Comparison of ENCODE assay signal across 8 cellular contexts in the genomic region with DNA sequence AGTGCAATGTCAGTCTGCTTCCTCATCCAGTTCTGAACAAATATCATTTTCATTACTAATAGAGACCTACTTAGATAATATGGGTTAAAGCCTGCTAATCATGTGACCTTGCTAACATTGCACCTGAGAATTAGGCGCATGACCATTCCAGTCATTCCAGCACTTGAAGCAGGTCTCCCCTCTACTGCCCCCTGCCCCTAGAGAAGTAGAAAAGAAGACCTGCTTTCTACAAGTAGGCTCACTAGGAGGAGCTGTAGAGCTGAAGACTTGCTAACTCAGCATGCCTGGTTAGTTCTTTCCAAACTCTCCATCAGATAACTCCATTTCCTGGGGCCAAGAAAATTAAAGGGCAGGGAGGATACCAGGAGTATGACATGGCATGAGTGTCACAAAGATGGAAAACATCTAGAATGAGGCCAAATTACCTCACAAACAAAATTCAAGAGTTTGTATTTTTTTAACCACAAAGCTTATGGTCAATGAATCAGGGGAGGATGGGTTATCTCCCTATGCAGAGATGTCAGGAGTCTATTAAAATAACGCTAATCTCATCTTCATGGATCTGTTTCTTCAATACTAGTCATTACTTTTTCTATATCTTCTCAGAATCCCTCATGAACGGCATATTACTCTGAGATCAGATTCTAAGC. TPM values are rescaled to one million over a fixed set of nuclear protein-coding genes. Genes with fewer than 3 reads are reported as not detected.
DNase-seq lines count a peak whose midpoint lies in the region; ATAC-seq and TF ChIP-seq lines count a peak whose summit lies in the region.
"Not testable (repeated sequence)": the region's sequence is repeated elsewhere in the genome, so short reads cannot be mapped to it uniquely, and the experiment has no call there.

No MANE protein-coding gene starts in this region.

- POLR2A ChIA-PET in WTC11 (lab: Charles Lee) = not testable (repeated sequence)

- not testable (repeated sequence) for H3K36me3 Mint-ChIP-seq in WTC11

- H3K27ac ChIP-seq in C4-2B; OCI-LY1 (ENCODE audit: low read depth, low read length, poor library complexity, severe bottlenecking): not testable (repeated sequence)

- H3K4me2 ChIP-seq in OCI-LY1 (ENCODE audit: low read length) = not testable (repeated sequence)

- ATAC-seq in GM21360 (IDR thresholded peaks at IDR 0.05; ENCODE audit: unreplicated experiment) (peak; percentile 38), WTC11 (peak; percentile 98)

- TF ChIP-seq CTCF in C4-2B (conservative IDR thresholded peaks at IDR 0.05) (peak; percentile 89), OCI-LY1 (IDR thresholded peaks at IDR 0.05; ENCODE audit: low read length) (peak; percentile 56)
- TF ChIP-seq CTCF in WTC11 (IDR thresholded peaks at IDR 0.05) = not testable (repeated sequence)

- not testable (repeated sequence) for H3K9me2 ChIP-seq in OCI-LY1 (ENCODE audit: low read depth, low read length)

- not testable (repeated sequence) for H3K27me3 ChIP-seq in OCI-LY1 (ENCODE audit: insufficient read depth, low read length)

- not testable (repeated sequence) for H3K9me3 ChIP-seq in OCI-LY1 (ENCODE audit: low read length)

- peaks cover 10% of the 10 kb centered on the region for H3K4me1 ChIP-seq in OCI-LY1 (ENCODE audit: insufficient read depth, low read length, severe bottlenecking)

- not testable (repeated sequence) for H3K36me3 ChIP-seq in OCI-LY1 (ENCODE audit: insufficient read depth, low read length)

- H3K4me1 Mint-ChIP-seq in WTC11 = not testable (repeated sequence)

- peak; percentile 37 for DNase-seq in MV-4-11 (lab: John Stamatoyannopoulos, UW)
- peak; percentile 53 for DNase-seq in WTC11 (ENCODE audit: low spot score)
- peak; percentile 72 for DNase-seq in dermis blood vessel endothelial cell
- DNase-seq in iris pigment epithelial cell (ENCODE audit: low read depth) = peak; percentile 69
- peak; percentile 35 for DNase-seq in pulmonary artery endothelial cell (ENCODE audit: low read depth, low spot score)

- H3K4me3 ChIP-seq in OCI-LY1 (ENCODE audit: low read depth, low read length, poor library complexity, severe bottlenecking) = not testable (repeated sequence)

- H3K4me3 Mint-ChIP-seq in WTC11 = not testable (repeated sequence)

- H4K20me1 ChIP-seq in OCI-LY1 (ENCODE audit: insufficient read depth, low read length) = not testable (repeated sequence)

- not testable (repeated sequence) for H3K27ac Mint-ChIP-seq in WTC11

- not testable (repeated sequence) for H3K9ac ChIP-seq in OCI-LY1 (ENCODE audit: low read length)

- H3K9me3 Mint-ChIP-seq in WTC11 = not testable (repeated sequence)

- H3K27me3 Mint-ChIP-seq in WTC11 (ENCODE audit: low read depth) = not testable (repeated sequence)

- CTCF ChIA-PET in WTC11 (lab: Charles Lee) = interaction anchor here (0.6 to 1.5 kb wide), 9 partner anchors 21 to 1582 kb away, joined by 3 to 5 read pairs (median 3); a partner anchor contains a TSS

- not testable (repeated sequence) for H3K79me2 ChIP-seq in OCI-LY1 (ENCODE audit: insufficient read depth, low read length)

- not testable (repeated sequence) for H3F3A ChIP-seq in OCI-LY1 (ENCODE audit: insufficient read depth, low read length)

- not testable (repeated sequence) for H2AFZ ChIP-seq in OCI-LY1 (ENCODE audit: low read length)

TF ChIP-seq in WTC11, 78 proteins besides CTCF, POLR2A, EP300 and RAD21:
- TF ChIP-seq, protein P1, sequence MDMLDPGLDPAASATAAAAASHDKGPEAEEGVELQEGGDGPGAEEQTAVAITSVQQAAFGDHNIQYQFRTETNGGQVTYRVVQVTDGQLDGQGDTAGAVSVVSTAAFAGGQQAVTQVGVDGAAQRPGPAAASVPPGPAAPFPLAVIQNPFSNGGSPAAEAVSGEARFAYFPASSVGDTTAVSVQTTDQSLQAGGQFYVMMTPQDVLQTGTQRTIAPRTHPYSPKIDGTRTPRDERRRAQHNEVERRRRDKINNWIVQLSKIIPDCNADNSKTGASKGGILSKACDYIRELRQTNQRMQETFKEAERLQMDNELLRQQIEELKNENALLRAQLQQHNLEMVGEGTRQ (CRISPR knock-in tag; IDR thresholded peaks at IDR 0.05) = peak; percentile 62
- TF ChIP-seq, protein P2, sequence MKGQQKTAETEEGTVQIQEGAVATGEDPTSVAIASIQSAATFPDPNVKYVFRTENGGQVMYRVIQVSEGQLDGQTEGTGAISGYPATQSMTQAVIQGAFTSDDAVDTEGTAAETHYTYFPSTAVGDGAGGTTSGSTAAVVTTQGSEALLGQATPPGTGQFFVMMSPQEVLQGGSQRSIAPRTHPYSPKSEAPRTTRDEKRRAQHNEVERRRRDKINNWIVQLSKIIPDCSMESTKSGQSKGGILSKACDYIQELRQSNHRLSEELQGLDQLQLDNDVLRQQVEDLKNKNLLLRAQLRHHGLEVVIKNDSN (CRISPR knock-in tag; IDR thresholded peaks at IDR 0.05) = peak; percentile 61; the same call in 1 of the 2 replicates

RNA-seq across cellular contexts. Expression of a gene that starts 14.2 kb away (rescaled TPM):
- total RNA-seq in WTC11 (2021) (not detected in 3 replicates), dermis blood vessel endothelial cell (not detected in 2 replicates), pulmonary artery endothelial cell (not detected in 2 replicates)

RNA-seq across cellular contexts. Expression of a gene that starts 31.1 kb away (rescaled TPM):
- total RNA-seq in WTC11 (2021) (not detected in 3 replicates), dermis blood vessel endothelial cell (not detected in 2 replicates), pulmonary artery endothelial cell (not detected in 2 replicates)
